26 cellular contexts compared by ENCODE assay signal in genomic region chr10:86048973-86049372, GRCh38.
"Had no signal": no experiment of that assay in that cellular context is flagged by ENCODE, and none has a peak within 500 bp of the region (broad histone marks: within the 10 kb centered on the region; RNA-seq: fewer than 3 reads in every experiment).

No MANE protein-coding gene starts in this region.

- H3K27ac Mint-ChIP-seq: dendritic cell treated with granulocyte-macrophage colony-stimulating factor and Interleukin-4, amounts not matched to agents 40 ng/mL and 50 ng/mL, for 4 days; endodermal cell; memory B cell; natural killer cell; stimulated activated effector memory CD8-positive, alpha-beta T cell treated with anti-CD3 and anti-CD28 coated beads, Interleukin-12 subunit alpha, Interleukin-12 subunit beta, amount 100 ng/mL, for 72 hours had no signal

- H3K4me3 Mint-ChIP-seq: dendritic cell treated with granulocyte-macrophage colony-stimulating factor and Interleukin-4, amounts not matched to agents 40 ng/mL and 50 ng/mL, for 4 days; endodermal cell; memory B cell; natural killer cell; stimulated activated effector memory CD8-positive, alpha-beta T cell treated with anti-CD3 and anti-CD28 coated beads, Interleukin-12 subunit alpha, Interleukin-12 subunit beta, amount 100 ng/mL, for 72 hours had no signal

- H3K9me3 ChIP-seq: ovary, sigmoid colon, stomach, tibial artery, upper lobe of left lung had no signal

- H3K4me3 ChIP-seq: gastroesophageal sphincter, heart left ventricle, lung, ovary, psoas muscle, sigmoid colon, stomach, tibial artery, upper lobe of left lung had no signal

- H3K36me3 ChIP-seq: gastroesophageal sphincter, heart left ventricle, ovary, sigmoid colon, stomach, tibial artery, upper lobe of left lung had no signal

- DNase-seq: effector CD8-positive, alpha-beta T cell; endodermal cell; foreskin fibroblast; hippocampal formation; kidney glomerular epithelial cell; left colon; natural killer cell; occipital lobe; ovary; posterior cingulate gyrus; psoas muscle; sigmoid colon; stimulated activated CD4-positive, alpha-beta T cell treated with anti-CD3 and anti-CD28 coated beads, Interleukin-2, amount 100 ng/mL, for 24 hours; stimulated activated CD4-positive, alpha-beta T cell treated with anti-CD3 and anti-CD28 coated beads, Interleukin-4, amount 100 ng/mL, for 24 hours; stimulated activated naive CD4-positive, alpha-beta T cell treated with Interleukin-2 at 50 U/mL for 16 hours; stomach; upper lobe of left lung had no signal

- H3K27me3 ChIP-seq: gastroesophageal sphincter, heart left ventricle, ovary, sigmoid colon, stomach, tibial artery, upper lobe of left lung had no signal

- H3K27ac ChIP-seq: epithelial cell of prostate, gastroesophageal sphincter, heart left ventricle, ovary, psoas muscle, sigmoid colon, stomach, tibial artery, upper lobe of left lung had no signal

- H3K36me3 Mint-ChIP-seq: memory B cell; natural killer cell; stimulated activated effector memory CD8-positive, alpha-beta T cell treated with anti-CD3 and anti-CD28 coated beads, Interleukin-12 subunit alpha, Interleukin-12 subunit beta, amount 100 ng/mL, for 72 hours had no signal

- ATAC-seq: esophagus mucosa; gastroesophageal sphincter; left colon; natural killer cell; psoas muscle; stimulated activated effector memory CD8-positive, alpha-beta T cell treated with anti-CD3 and anti-CD28 coated beads, Interleukin-12 subunit alpha, Interleukin-12 subunit beta, amount 100 ng/mL, for 72 hours had no signal

- H3K4me1 ChIP-seq: gastroesophageal sphincter, psoas muscle, sigmoid colon, stomach, tibial artery, upper lobe of left lung had no signal

- H3K9me3 Mint-ChIP-seq: dendritic cell treated with granulocyte-macrophage colony-stimulating factor and Interleukin-4, amounts not matched to agents 40 ng/mL and 50 ng/mL, for 4 days; endodermal cell; memory B cell; natural killer cell had no signal

- H3K4me1 Mint-ChIP-seq: natural killer cell had no signal
